Comparison of ENCODE assay signal across 8 cellular contexts in the genomic region with DNA sequence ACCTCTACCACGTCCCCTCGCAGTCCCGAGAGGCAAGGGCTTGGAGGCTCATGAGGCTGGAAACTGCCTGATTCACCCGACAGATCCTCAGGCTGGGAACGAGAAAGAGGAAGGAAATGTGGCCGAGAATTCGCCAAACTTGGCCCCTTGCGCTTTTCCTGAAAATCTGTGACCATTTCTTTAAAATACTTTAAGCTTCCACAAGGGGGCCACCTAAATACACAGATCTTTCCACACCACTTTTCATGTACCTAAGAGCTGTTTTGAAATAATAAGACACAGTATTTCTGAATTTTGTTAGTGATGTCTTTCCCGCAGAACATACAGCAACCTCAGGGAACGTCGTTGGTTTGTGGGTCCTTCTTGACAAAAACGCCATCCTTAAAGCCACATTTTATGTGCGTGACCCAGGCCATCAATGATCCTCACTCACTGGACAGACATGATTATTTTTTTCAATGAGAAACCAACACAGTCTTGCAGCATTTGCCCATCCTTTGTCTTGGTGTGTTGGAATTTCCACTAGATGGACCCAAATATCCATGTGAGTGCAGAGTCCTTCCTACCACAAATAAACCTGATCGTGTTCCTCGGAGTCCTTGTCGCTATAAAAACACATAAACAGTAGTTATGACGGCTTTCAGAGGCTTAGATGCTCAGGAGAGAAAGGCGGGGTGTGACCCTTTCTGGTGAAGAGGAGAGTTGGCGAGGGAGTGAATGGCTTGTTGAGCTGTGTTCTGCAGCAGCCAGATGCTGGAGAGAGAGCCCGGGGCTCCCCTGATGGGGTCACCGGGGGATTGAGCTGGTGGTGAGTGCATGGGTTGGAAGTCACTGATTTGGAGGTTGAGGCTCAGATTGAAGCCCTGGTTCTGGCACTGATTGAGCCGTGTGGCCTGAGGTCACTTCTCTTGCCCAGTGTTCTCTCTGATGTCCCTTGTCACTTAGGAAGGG. TPM values are rescaled to one million over a fixed set of nuclear protein-coding genes. Genes with fewer than 3 reads are reported as not detected.
DNase-seq lines count a peak whose midpoint lies in the region; ATAC-seq and TF ChIP-seq lines count a peak whose summit lies in the region.

No MANE protein-coding gene starts in this region.

- H3K27ac ChIP-seq in OCI-LY7 (ENCODE audit: low read depth, low read length, poor library complexity, severe bottlenecking), result no peak overlapping the region
- H3K27ac ChIP-seq in ectodermal cell (ENCODE audit: insufficient read depth, low read depth, low read length, poor library complexity, severe bottlenecking), result no peak overlapping the region

- intact Hi-C loops in OCI-LY7 (cut with micrococcal nuclease; ENCODE audit: unreplicated experiment), result loop anchor here (2.0 to 5.0 kb wide), 2 partner anchors 52 to 99 kb away; no protein-coding TSS in a partner anchor

- no peaks in the 10 kb centered on the region for H3K79me2 ChIP-seq in OCI-LY7 (ENCODE audit: insufficient read depth, low read depth, low read length)

- H3K9me3 Mint-ChIP-seq in nephron, result peaks cover 3% of the 10 kb centered on the region
- no peaks in the 10 kb centered on the region for H3K9me3 Mint-ChIP-seq in activated T-helper 17 cell treated with anti-CD3 and anti-CD28 coated beads, Interleukin-2, amount 50 U/mL, for 72 hours
- no peaks in the 10 kb centered on the region for H3K9me3 Mint-ChIP-seq in activated CD4-positive, alpha-beta T cell treated with anti-CD3 and anti-CD28 coated beads, Interleukin-2, amount 10 ng/mL, durations not matched to agents 7 days and 5 days

- CTCF ChIA-PET in OCI-LY7 (lab: Charles Lee; ENCODE audit: unreplicated experiment), result interaction anchor here (0.6 to 0.7 kb wide), 2 partner anchors 49 to 53 kb away, joined by 3 to 4 read pairs; no protein-coding TSS in a partner anchor
- CTCF ChIA-PET in activated CD4-positive, alpha-beta T cell treated with anti-CD3 and anti-CD28 coated beads, Interleukin-2, amount 10 ng/mL, durations not matched to agents 7 days and 5 days (lab: Charles Lee), result interaction anchor here (1.0 to 1.1 kb wide), 2 partner anchors 77 to 79 kb away, joined by 3 read pairs; no protein-coding TSS in a partner anchor

- H3K27me3 ChIP-seq in ectodermal cell (ENCODE audit: control insufficient read depth, insufficient read depth, low read length, poor library complexity, severe bottlenecking), result peaks cover 5% of the 10 kb centered on the region

- peaks cover 14% of the 10 kb centered on the region for H3K4me1 Mint-ChIP-seq in nephron
- no peaks in the 10 kb centered on the region for H3K4me1 Mint-ChIP-seq in activated T-helper 17 cell treated with anti-CD3 and anti-CD28 coated beads, Interleukin-2, amount 50 U/mL, for 72 hours
- no peaks in the 10 kb centered on the region for H3K4me1 Mint-ChIP-seq in activated CD4-positive, alpha-beta T cell treated with anti-CD3 and anti-CD28 coated beads, Interleukin-2, amount 10 ng/mL, durations not matched to agents 7 days and 5 days

- H3K27ac Mint-ChIP-seq in nephron, result peak overlapping the region in 2 of 3 experiments; percentile 2 to 27
- H3K27ac Mint-ChIP-seq in activated T-helper 17 cell treated with anti-CD3 and anti-CD28 coated beads, Interleukin-2, amount 50 U/mL, for 72 hours, result no peak overlapping the region
- no peak overlapping the region for H3K27ac Mint-ChIP-seq in activated CD4-positive, alpha-beta T cell treated with anti-CD3 and anti-CD28 coated beads, Interleukin-2, amount 10 ng/mL, durations not matched to agents 7 days and 5 days

- no peaks in the 10 kb centered on the region for H3K4me1 ChIP-seq in OCI-LY7 (ENCODE audit: insufficient read depth, low read length, poor library complexity, severe bottlenecking)
- H3K4me1 ChIP-seq in ectodermal cell (ENCODE audit: control insufficient read depth, insufficient read depth, low read length), result peaks cover 10% of the 10 kb centered on the region

- ATAC-seq in activated T-helper 17 cell treated with anti-CD3 and anti-CD28 coated beads, Interleukin-2, amount 50 U/mL, for 72 hours (replicated peaks), result no peak

- no peak overlapping the region for H3K4me3 ChIP-seq in OCI-LY7 (ENCODE audit: low read depth, low read length, poor library complexity, severe bottlenecking)
- H3K4me3 ChIP-seq in ectodermal cell (ENCODE audit: insufficient read depth, low read depth, low read length), result peak overlapping the region; percentile 12

- no peaks in the 10 kb centered on the region for H3K36me3 ChIP-seq in OCI-LY7 (ENCODE audit: insufficient read depth, low read length)
- H3K36me3 ChIP-seq in ectodermal cell (ENCODE audit: control insufficient read depth, insufficient read depth, low read length), result no peaks in the 10 kb centered on the region

- no peaks in the 10 kb centered on the region for H3K9me3 ChIP-seq in OCI-LY7 (ENCODE audit: low read length)
- no peaks in the 10 kb centered on the region for H3K9me3 ChIP-seq in ectodermal cell (ENCODE audit: control insufficient read depth, low read length)

- POLR2A ChIA-PET in OCI-LY7 (lab: Charles Lee), result interaction anchor here (0.5 kb wide), 1 partner anchor 1967 kb away, joined by 3 read pairs; no protein-coding TSS in a partner anchor
- POLR2A ChIA-PET in activated CD4-positive, alpha-beta T cell treated with anti-CD3 and anti-CD28 coated beads, Interleukin-2, amount 10 ng/mL, durations not matched to agents 7 days and 5 days (lab: Charles Lee), result no interaction called here

- H4K20me1 ChIP-seq in OCI-LY7 (ENCODE audit: insufficient read depth, low read length), result no peaks in the 10 kb centered on the region

- H3K27me3 Mint-ChIP-seq in nephron (ENCODE audit: low read depth), result peaks cover 71% of the 10 kb centered on the region
- H3K27me3 Mint-ChIP-seq in activated T-helper 17 cell treated with anti-CD3 and anti-CD28 coated beads, Interleukin-2, amount 50 U/mL, for 72 hours, result peaks cover 25% of the 10 kb centered on the region
- peaks cover 4% of the 10 kb centered on the region for H3K27me3 Mint-ChIP-seq in activated CD4-positive, alpha-beta T cell treated with anti-CD3 and anti-CD28 coated beads, Interleukin-2, amount 10 ng/mL, durations not matched to agents 7 days and 5 days

- 52 to 53% methylated on average over 22 of the region's 22 CpGs for WGBS in ectodermal cell, 2 experiments

- peak; percentile 63 for DNase-seq in ELF-1 (ENCODE audit: low read depth, low spot score)
- DNase-seq in HT1080 (ENCODE audit: low read depth), result peak; percentile 82
- peak; percentile 46 for DNase-seq in OCI-LY7 (ENCODE audit: low spot score)
- DNase-seq in activated CD4-positive, alpha-beta T cell treated with anti-CD3 and anti-CD28 coated beads, Interleukin-2, amount 10 ng/mL, durations not matched to agents 7 days and 5 days, result no peak
- no peak for DNase-seq in mucosa of gallbladder (ENCODE audit: low spot score)

- H3K4me2 ChIP-seq in OCI-LY7 (ENCODE audit: low read length), result no peak overlapping the region

- no TSS peak for BruUV-seq in OCI-LY7 (replicated peaks; lab: Mats Ljungman, UMichigan)

- no peak overlapping the region for H2AFZ ChIP-seq in OCI-LY7 (ENCODE audit: low read length)

- H3K4me3 Mint-ChIP-seq in nephron, result peak overlapping the region; percentile 26 to 58 (median 55)
- H3K4me3 Mint-ChIP-seq in activated T-helper 17 cell treated with anti-CD3 and anti-CD28 coated beads, Interleukin-2, amount 50 U/mL, for 72 hours, result no peak overlapping the region
- no peak overlapping the region for H3K4me3 Mint-ChIP-seq in activated CD4-positive, alpha-beta T cell treated with anti-CD3 and anti-CD28 coated beads, Interleukin-2, amount 10 ng/mL, durations not matched to agents 7 days and 5 days

- no peaks in the 10 kb centered on the region for H3K36me3 Mint-ChIP-seq in nephron (ENCODE audit: low read depth)
- no peaks in the 10 kb centered on the region for H3K36me3 Mint-ChIP-seq in activated T-helper 17 cell treated with anti-CD3 and anti-CD28 coated beads, Interleukin-2, amount 50 U/mL, for 72 hours (ENCODE audit: low read depth)
- H3K36me3 Mint-ChIP-seq in activated CD4-positive, alpha-beta T cell treated with anti-CD3 and anti-CD28 coated beads, Interleukin-2, amount 10 ng/mL, durations not matched to agents 7 days and 5 days (ENCODE audit: low read depth), result no peaks in the 10 kb centered on the region

- no peaks in the 10 kb centered on the region for H3K9me2 ChIP-seq in OCI-LY7 (ENCODE audit: insufficient read depth, low read length)

- peak; percentile 83 for TF ChIP-seq CTCF in OCI-LY7 (conservative IDR thresholded peaks at IDR 0.05; ENCODE audit: low read length)
- TF ChIP-seq CTCF in nephron (IDR thresholded peaks at IDR 0.05; ENCODE audit: unreplicated experiment in 3 of 3), result peak; percentile 52 to 67 (median 62)

RNA-seq across cellular contexts. Expression of gene DCDC2C, which starts 25.0 kb away (rescaled TPM):
- total RNA-seq in HT1080 (2014; rRNA removed; shearing (Covaris generic)), result 0.33 and 1.1 TPM in 2 replicates
- polyA plus RNA-seq in HT1080 (2015; cell fraction: cytosol; rRNA removed), result 0.16 TPM in 1 of 2 replicates, not detected in the other
- polyA plus RNA-seq in HT1080 (2015; cell fraction: nucleus; rRNA removed), result not detected in 2 replicates
- total RNA-seq in OCI-LY7 (2014; rRNA removed; shearing (Covaris generic)), result not detected in 2 replicates
- total RNA-seq in OCI-LY7 (2022), result not detected in 2 replicates
- not detected for polyA plus RNA-seq in ectodermal cell (2013, experiment 1 of 4)
- not detected for polyA plus RNA-seq in ectodermal cell (2013, experiment 2 of 4)
- polyA plus RNA-seq in ectodermal cell (2013, experiment 3 of 4), result not detected
- not detected for polyA plus RNA-seq in ectodermal cell (2013, experiment 4 of 4)
- not detected for total RNA-seq in activated T-helper 17 cell treated with anti-CD3 and anti-CD28 coated beads, Interleukin-2, amount 50 U/mL, for 72 hours
- not detected for total RNA-seq in activated CD4-positive, alpha-beta T cell treated with anti-CD3 and anti-CD28 coated beads, Interleukin-2, amount 10 ng/mL, durations not matched to agents 7 days and 5 days
- total RNA-seq in mucosa of gallbladder, result 0.14 TPM

Comparison
In these comparisons a context has a peak if more than half of its experiments do, and no peak if none do; other contexts are left out.
1. DNase-seq: peak in ELF-1 (single experiment), HT1080 (single experiment) and OCI-LY7 (single experiment); none in activated CD4-positive, alpha-beta T cell treated with anti-CD3 and anti-CD28 coated beads, Interleukin-2, amount 10 ng/mL, durations not matched to agents 7 days and 5 days (single experiment) and mucosa of gallbladder (single experiment).
2. H3K27ac Mint-ChIP-seq: peak in nephron (2 of 3); none in activated T-helper 17 cell treated with anti-CD3 and anti-CD28 coated beads, Interleukin-2, amount 50 U/mL, for 72 hours (single experiment) and activated CD4-positive, alpha-beta T cell treated with anti-CD3 and anti-CD28 coated beads, Interleukin-2, amount 10 ng/mL, durations not matched to agents 7 days and 5 days (single experiment).
3. H3K4me3 Mint-ChIP-seq: peak in nephron (3 of 3); none in activated T-helper 17 cell treated with anti-CD3 and anti-CD28 coated beads, Interleukin-2, amount 50 U/mL, for 72 hours (single experiment) and activated CD4-positive, alpha-beta T cell treated with anti-CD3 and anti-CD28 coated beads, Interleukin-2, amount 10 ng/mL, durations not matched to agents 7 days and 5 days (single experiment).